In the genomic region with DNA sequence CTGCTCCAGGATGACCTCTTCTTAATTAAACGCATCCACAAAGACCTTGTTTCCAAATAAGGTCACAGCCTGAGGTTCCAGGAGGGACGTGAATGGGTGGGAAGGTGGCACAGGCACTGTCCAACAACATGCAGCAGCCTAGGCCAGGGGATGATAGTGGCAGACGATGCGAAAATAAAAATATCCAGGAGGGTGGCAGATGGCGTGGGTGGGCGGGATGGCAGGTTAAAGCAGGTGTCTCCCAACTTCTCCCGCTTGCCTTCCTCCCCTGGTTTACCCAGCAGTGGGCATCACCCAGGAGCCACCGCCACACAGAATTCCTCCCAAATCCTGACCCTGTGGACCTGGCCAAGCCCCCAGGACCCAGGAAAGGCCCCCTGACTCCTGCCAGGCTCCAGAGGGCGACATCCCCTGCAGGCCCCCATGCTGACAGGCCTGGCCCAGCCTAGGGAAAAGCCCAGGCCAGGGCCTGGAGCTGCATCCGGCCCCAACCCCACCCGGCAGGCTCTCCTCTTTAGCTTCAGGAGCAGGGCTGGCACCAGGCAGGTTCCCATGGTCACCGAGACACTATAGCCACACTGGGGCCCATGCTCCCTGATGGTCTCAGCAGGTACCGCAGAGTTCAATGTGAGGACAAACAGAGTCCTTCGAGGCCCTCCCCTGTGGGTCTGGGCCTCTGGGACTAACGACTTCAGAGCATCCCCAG, we compare ENCODE assay signal across 1 cellular context.
TF ChIP-seq lines count a peak whose summit lies in the region.

No MANE protein-coding gene starts in this region.

TF ChIP-seq in IMR-90, 13 proteins besides CTCF, POLR2A, EP300 and RAD21:
- no peak for TF ChIP-seq MAFK (IDR thresholded peaks at IDR 0.05; ENCODE audit: low read depth, low read length)
- no peak for TF ChIP-seq CHD1 (IDR thresholded peaks at IDR 0.05; ENCODE audit: low read depth, low read length)
- no peak for TF ChIP-seq BHLHE40 (IDR thresholded peaks at IDR 0.05; ENCODE audit: low read depth, low read length)
- no peak for TF ChIP-seq USF2 (IDR thresholded peaks at IDR 0.05; ENCODE audit: low read depth, low read length)
- TF ChIP-seq CEBPB (IDR thresholded peaks at IDR 0.05; ENCODE audit: low read depth, low read length): no peak
- no peak for TF ChIP-seq FOS (IDR thresholded peaks at IDR 0.05; ENCODE audit: low read depth, low read length)
- TF ChIP-seq RCOR1 (IDR thresholded peaks at IDR 0.05; ENCODE audit: insufficient replicate concordance, low read length): no peak
- no peak for TF ChIP-seq MAZ (IDR thresholded peaks at IDR 0.05; ENCODE audit: borderline replicate concordance, low read depth, low read length)
- no peak for TF ChIP-seq SMC3 (IDR thresholded peaks at IDR 0.05; ENCODE audit: low read depth, low read length)
- no peak for TF ChIP-seq MXI1 (IDR thresholded peaks at IDR 0.05; ENCODE audit: borderline replicate concordance, low read depth, low read length)
- TF ChIP-seq ELK1 (IDR thresholded peaks at IDR 0.05; ENCODE audit: borderline replicate concordance, low read depth, low read length): no peak
- no peak for TF ChIP-seq RFX5 (IDR thresholded peaks at IDR 0.05; ENCODE audit: low read depth, low read length)
- no peak for TF ChIP-seq NFE2L2 (IDR thresholded peaks at IDR 0.05; ENCODE audit: low read depth, low read length)
TF ChIP-seq in IMR-90: peak in this region for 0.
